ENCODE assay signal across 1 cellular context in genomic region chr12:53054112-53054878, GRCh38.
TF ChIP-seq lines count a peak whose summit lies in the region.

No MANE protein-coding gene starts in this region.

TF ChIP-seq in HEK293, 187 proteins besides CTCF, POLR2A, EP300 and RAD21 (continued from another document):
- TF ChIP-seq PRDM4 (tag by site-specific recombination; IDR thresholded peaks at IDR 0.05) (no peak), ZNF341 (tag by site-specific recombination; IDR thresholded peaks at IDR 0.05; ENCODE audit: low read depth) (no peak), ZNF423 (tag by site-specific recombination; IDR thresholded peaks at IDR 0.05) (no peak), SCRT1 (tag by site-specific recombination; IDR thresholded peaks at IDR 0.05; ENCODE audit: borderline replicate concordance) (no peak), ZNF214 (tag by site-specific recombination; IDR thresholded peaks at IDR 0.05; ENCODE audit: borderline replicate concordance) (no peak), ZNF26 (tag by site-specific recombination; IDR thresholded peaks at IDR 0.05) (no peak), ZNF174 (tag by site-specific recombination; IDR thresholded peaks at IDR 0.05) (no peak), ZNF768 (tag by site-specific recombination; IDR thresholded peaks at IDR 0.05) (no peak), ZNF362 (tag by site-specific recombination; IDR thresholded peaks at IDR 0.05) (no peak; the same call in 1 of the 2 replicates), ZBTB48 (tag by site-specific recombination; IDR thresholded peaks at IDR 0.05) (no peak), ZNF660 (tag by site-specific recombination; IDR thresholded peaks at IDR 0.05) (no peak), ZSCAN5A (tag by site-specific recombination; IDR thresholded peaks at IDR 0.05) (no peak), SCRT2 (tag by site-specific recombination; IDR thresholded peaks at IDR 0.05) (peak; percentile 66), ZNF23 (tag by site-specific recombination; IDR thresholded peaks at IDR 0.05; ENCODE audit: borderline replicate concordance) (no peak), ZNF248 (tag by site-specific recombination; IDR thresholded peaks at IDR 0.05) (no peak), ZSCAN30 (tag by site-specific recombination; IDR thresholded peaks at IDR 0.05) (no peak), ZNF175 (tag by site-specific recombination; IDR thresholded peaks at IDR 0.05) (no peak), ZNF426 (tag by site-specific recombination; IDR thresholded peaks at IDR 0.05) (no peak), ZNF202 (tag by site-specific recombination; IDR thresholded peaks at IDR 0.05; ENCODE audit: borderline replicate concordance) (no peak), INSM2 (tag by site-specific recombination; IDR thresholded peaks at IDR 0.05) (no peak), ZNF654 (tag by site-specific recombination; IDR thresholded peaks at IDR 0.05; ENCODE audit: low read depth) (no peak), ZFHX2 (tag by site-specific recombination; conservative IDR thresholded peaks at IDR 0.05) (peak; percentile 62), ZNF37A (tag by site-specific recombination; IDR thresholded peaks at IDR 0.05) (no peak), GLI2 (tag by site-specific recombination; IDR thresholded peaks at IDR 0.05; ENCODE audit: borderline replicate concordance, low read depth) (no peak), ZNF292 (tag by site-specific recombination; IDR thresholded peaks at IDR 0.05; ENCODE audit: borderline replicate concordance, low read depth) (no peak), ZNF510 (tag by site-specific recombination; IDR thresholded peaks at IDR 0.05; ENCODE audit: insufficient replicate concordance) (no peak), ZNF707 (tag by site-specific recombination; IDR thresholded peaks at IDR 0.05) (no peak), ZNF132 (tag by site-specific recombination; IDR thresholded peaks at IDR 0.05; ENCODE audit: borderline replicate concordance) (no peak), SP3 (tag by site-specific recombination; IDR thresholded peaks at IDR 0.05) (peak; percentile 89), REST (tag by site-specific recombination; IDR thresholded peaks at IDR 0.05) (no peak), ZNF16 (tag by site-specific recombination; IDR thresholded peaks at IDR 0.05; ENCODE audit: low read depth) (no peak), ZNF658 (tag by site-specific recombination; IDR thresholded peaks at IDR 0.05) (no peak), ZNF561 (tag by site-specific recombination; IDR thresholded peaks at IDR 0.05; ENCODE audit: borderline replicate concordance) (no peak), ZNF223 (tag by site-specific recombination; IDR thresholded peaks at IDR 0.05) (no peak), ZSCAN16 (tag by site-specific recombination; IDR thresholded peaks at IDR 0.05) (no peak)
- TF ChIP-seq, protein P1, sequence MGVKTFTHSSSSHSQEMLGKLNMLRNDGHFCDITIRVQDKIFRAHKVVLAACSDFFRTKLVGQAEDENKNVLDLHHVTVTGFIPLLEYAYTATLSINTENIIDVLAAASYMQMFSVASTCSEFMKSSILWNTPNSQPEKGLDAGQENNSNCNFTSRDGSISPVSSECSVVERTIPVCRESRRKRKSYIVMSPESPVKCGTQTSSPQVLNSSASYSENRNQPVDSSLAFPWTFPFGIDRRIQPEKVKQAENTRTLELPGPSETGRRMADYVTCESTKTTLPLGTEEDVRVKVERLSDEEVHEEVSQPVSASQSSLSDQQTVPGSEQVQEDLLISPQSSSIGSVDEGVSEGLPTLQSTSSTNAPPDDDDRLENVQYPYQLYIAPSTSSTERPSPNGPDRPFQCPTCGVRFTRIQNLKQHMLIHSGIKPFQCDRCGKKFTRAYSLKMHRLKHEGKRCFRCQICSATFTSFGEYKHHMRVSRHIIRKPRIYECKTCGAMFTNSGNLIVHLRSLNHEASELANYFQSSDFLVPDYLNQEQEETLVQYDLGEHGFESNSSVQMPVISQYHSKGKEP (tag by site-specific recombination; IDR thresholded peaks at IDR 0.05) = no peak
- TF ChIP-seq, protein P2, sequence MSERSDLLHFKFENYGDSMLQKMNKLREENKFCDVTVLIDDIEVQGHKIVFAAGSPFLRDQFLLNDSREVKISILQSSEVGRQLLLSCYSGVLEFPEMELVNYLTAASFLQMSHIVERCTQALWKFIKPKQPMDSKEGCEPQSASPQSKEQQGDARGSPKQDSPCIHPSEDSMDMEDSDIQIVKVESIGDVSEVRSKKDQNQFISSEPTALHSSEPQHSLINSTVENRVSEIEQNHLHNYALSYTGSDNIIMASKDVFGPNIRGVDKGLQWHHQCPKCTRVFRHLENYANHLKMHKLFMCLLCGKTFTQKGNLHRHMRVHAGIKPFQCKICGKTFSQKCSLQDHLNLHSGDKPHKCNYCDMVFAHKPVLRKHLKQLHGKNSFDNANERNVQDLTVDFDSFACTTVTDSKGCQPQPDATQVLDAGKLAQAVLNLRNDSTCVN (tag by site-specific recombination; optimal IDR thresholded peaks at IDR 0.05) = peak; percentile 67
- TF ChIP-seq, protein P3, sequence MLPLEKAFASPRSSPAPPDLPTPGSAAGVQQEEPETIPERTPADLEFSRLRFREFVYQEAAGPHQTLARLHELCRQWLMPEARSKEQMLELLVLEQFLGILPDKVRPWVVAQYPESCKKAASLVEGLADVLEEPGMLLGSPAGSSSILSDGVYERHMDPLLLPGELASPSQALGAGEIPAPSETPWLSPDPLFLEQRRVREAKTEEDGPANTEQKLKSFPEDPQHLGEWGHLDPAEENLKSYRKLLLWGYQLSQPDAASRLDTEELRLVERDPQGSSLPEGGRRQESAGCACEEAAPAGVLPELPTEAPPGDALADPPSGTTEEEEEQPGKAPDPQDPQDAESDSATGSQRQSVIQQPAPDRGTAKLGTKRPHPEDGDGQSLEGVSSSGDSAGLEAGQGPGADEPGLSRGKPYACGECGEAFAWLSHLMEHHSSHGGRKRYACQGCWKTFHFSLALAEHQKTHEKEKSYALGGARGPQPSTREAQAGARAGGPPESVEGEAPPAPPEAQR (tag by site-specific recombination; IDR thresholded peaks at IDR 0.05) = no peak
